Comparison of ENCODE assay signal across 31 cellular contexts in genomic region chr6:11181478-11182136, GRCh38.
"Had no signal": no experiment of that assay in that cellular context is flagged by ENCODE, and none has a peak within 500 bp of the region (broad histone marks: within the 10 kb centered on the region; RNA-seq: fewer than 3 reads in every experiment).

No MANE protein-coding gene starts in this region.

- H3K36me3 ChIP-seq: colonic mucosa had no signal

- FAIRE-seq: endometrium, endothelial cell of umbilical vein had no signal

- H3K27ac Mint-ChIP-seq: activated CD4-positive, alpha-beta T cell treated with anti-CD3 and anti-CD28 coated beads for 36 hours; activated CD4-positive, alpha-beta T cell treated with anti-CD3 and anti-CD28 coated beads, Interleukin-2, amount 10 ng/mL, durations not matched to agents 7 days and 5 days; activated CD8-positive, alpha-beta T cell treated with anti-CD3 and anti-CD28 coated beads for 36 hours; activated naive CD4-positive, alpha-beta T cell treated with anti-CD3 and anti-CD28 coated beads for 36 hours; activated naive CD4-positive, alpha-beta T cell treated with anti-CD3 and anti-CD28 coated beads, Interleukin-2, amount 50 U/mL, for 24 hours; activated naive CD8-positive, alpha-beta T cell treated with anti-CD3 and anti-CD28 coated beads for 36 hours; activated naive CD8-positive, alpha-beta T cell treated with anti-CD3 and anti-CD28 coated beads, Interleukin-2, amount 50 U/mL, for 24 hours; activated T-helper 17 cell treated with anti-CD3 and anti-CD28 coated beads, Interleukin-2, amount 50 U/mL, for 72 hours had no signal

- H3K4me1 Mint-ChIP-seq: activated CD4-positive, alpha-beta T cell treated with anti-CD3 and anti-CD28 coated beads for 36 hours; activated CD4-positive, alpha-beta T cell treated with anti-CD3 and anti-CD28 coated beads, Interleukin-2, amount 10 ng/mL, durations not matched to agents 7 days and 5 days; activated naive CD4-positive, alpha-beta T cell treated with anti-CD3 and anti-CD28 coated beads, Interleukin-2, amount 50 U/mL, for 24 hours; activated naive CD8-positive, alpha-beta T cell treated with anti-CD3 and anti-CD28 coated beads, Interleukin-2, amount 50 U/mL, for 24 hours; activated T-helper 17 cell treated with anti-CD3 and anti-CD28 coated beads, Interleukin-2, amount 50 U/mL, for 72 hours had no signal

- H3K4me1 ChIP-seq: adrenal gland, body of pancreas, colonic mucosa, esophagus squamous epithelium, heart right ventricle had no signal

- H3K4me3 Mint-ChIP-seq: activated CD4-positive, alpha-beta T cell treated with anti-CD3 and anti-CD28 coated beads for 36 hours; activated CD4-positive, alpha-beta T cell treated with anti-CD3 and anti-CD28 coated beads, Interleukin-2, amount 10 ng/mL, durations not matched to agents 7 days and 5 days; activated CD8-positive, alpha-beta T cell treated with anti-CD3 and anti-CD28 coated beads for 36 hours; activated naive CD4-positive, alpha-beta T cell treated with anti-CD3 and anti-CD28 coated beads for 36 hours; activated naive CD4-positive, alpha-beta T cell treated with anti-CD3 and anti-CD28 coated beads, Interleukin-2, amount 50 U/mL, for 24 hours; activated naive CD8-positive, alpha-beta T cell treated with anti-CD3 and anti-CD28 coated beads for 36 hours; activated naive CD8-positive, alpha-beta T cell treated with anti-CD3 and anti-CD28 coated beads, Interleukin-2, amount 50 U/mL, for 24 hours; activated T-cell treated with anti-CD3 and anti-CD28 coated beads, Interleukin-2, amount 50 U/mL, for 4 hours; activated T-helper 17 cell treated with anti-CD3 and anti-CD28 coated beads, Interleukin-2, amount 50 U/mL, for 72 hours had no signal

- DNase-seq: activated CD4-positive, alpha-beta T cell treated with anti-CD3 and anti-CD28 coated beads for 36 hours; activated CD4-positive, alpha-beta T cell treated with anti-CD3 and anti-CD28 coated beads, Interleukin-2, amount 10 ng/mL, durations not matched to agents 7 days and 5 days; activated CD4-positive, alpha-beta T cell treated with anti-CD3 and anti-CD28 coated beads, Interleukin-2, amount 50 U/mL, for 4 hours; activated CD4-positive, CD25-positive, alpha-beta regulatory T cell; activated CD4-positive, CD25-positive, alpha-beta regulatory T cell treated with anti-CD3 and anti-CD28 coated beads, Interleukin-2, amount 50 U/mL, for 72 hours; activated CD8-positive, alpha-beta memory T cell treated with anti-CD3 and anti-CD28 coated beads for 24 hours; activated CD8-positive, alpha-beta T cell treated with anti-CD3 and anti-CD28 coated beads for 36 hours; activated effector memory CD4-positive, alpha-beta T cell treated with anti-CD3 and anti-CD28 coated beads, Interleukin-2, amount 50 U/mL, for 16 hours; activated naive CD4-positive, alpha-beta T cell treated with anti-CD3 and anti-CD28 coated beads for 36 hours; activated naive CD8-positive, alpha-beta T cell treated with anti-CD3 and anti-CD28 coated beads for 36 hours; activated naive CD8-positive, alpha-beta T cell treated with anti-CD3 and anti-CD28 coated beads, Interleukin-2, amount 50 U/mL, for 24 hours; activated T-cell treated with anti-CD3 and anti-CD28 coated beads, Interleukin-2, amount 50 U/mL, for 4 hours; adrenal gland; amygdala; aorta; body of pancreas; caudate nucleus; cerebellar nuclear complex; colonic mucosa; effector CD8-positive, alpha-beta T cell; esophagus squamous epithelium; foreskin melanocyte; heart right ventricle; T-helper 1 cell; T-helper 2 cell had no signal

- H3K27ac ChIP-seq: adrenal gland, body of pancreas, colonic mucosa, epithelial cell of prostate, esophagus squamous epithelium, gastroesophageal sphincter, heart right ventricle had no signal

- H3K4me3 ChIP-seq: adrenal gland, body of pancreas, colonic mucosa, esophagus squamous epithelium, gastroesophageal sphincter, heart right ventricle had no signal

- ATAC-seq: activated CD4-positive, alpha-beta T cell treated with anti-CD3 and anti-CD28 coated beads for 36 hours; activated CD8-positive, alpha-beta T cell treated with anti-CD3 and anti-CD28 coated beads for 36 hours; activated naive CD8-positive, alpha-beta T cell treated with anti-CD3 and anti-CD28 coated beads, Interleukin-2, amount 50 U/mL, for 24 hours; activated T-cell treated with anti-CD3 and anti-CD28 coated beads, Interleukin-2, amount 50 U/mL, for 4 hours; activated T-helper 17 cell treated with anti-CD3 and anti-CD28 coated beads, Interleukin-2, amount 50 U/mL, for 72 hours; body of pancreas; gastroesophageal sphincter; heart right ventricle had no signal

- H3K27me3 ChIP-seq: adrenal gland, body of pancreas, colonic mucosa, esophagus squamous epithelium, gastroesophageal sphincter, heart right ventricle had no signal

- H3K9me3 ChIP-seq: adrenal gland, body of pancreas, colonic mucosa, esophagus squamous epithelium had no signal
